28 cellular contexts compared by ENCODE assay signal in genomic region chr6:20269147-20269546, GRCh38.
"Had no signal": no experiment of that assay in that cellular context is flagged by ENCODE, and none has a peak within 500 bp of the region (broad histone marks: within the 10 kb centered on the region; RNA-seq: fewer than 3 reads in every experiment).

No MANE protein-coding gene starts in this region.

- H3K27me3 ChIP-seq: stomach, suprapubic skin, testis, thyroid gland, tibial artery, tibial nerve, transverse colon, upper lobe of left lung, upper lobe of right lung, uterus, vagina had no signal

- DNase-seq: stimulated activated CD4-positive, alpha-beta T cell treated with anti-CD3 and anti-CD28 coated beads, Interleukin-2, amount 100 ng/mL, for 48 hours; stimulated activated CD4-positive, alpha-beta T cell treated with anti-CD3 and anti-CD28 coated beads, Interleukin-4, amount 100 ng/mL, for 1 hour; stimulated activated CD4-positive, alpha-beta T cell treated with anti-CD3 and anti-CD28 coated beads, Interleukin-4, amount 100 ng/mL, for 24 hours; stimulated activated CD4-positive, alpha-beta T cell treated with anti-CD3 and anti-CD28 coated beads, Interleukin-4, amount 100 ng/mL, for 4 hours; stimulated activated CD8-positive, alpha-beta memory T cell treated with anti-CD3 and anti-CD28 coated beads, Interleukin-4, amount 100 ng/mL, for 48 hours; stimulated activated naive B cell treated with anti-CD40 and anti-IgM and Interleukin-4, amounts not matched to agents 10 μg/mL and 1 μg/mL and 100 μg/mL, for 72 hours; stimulated activated naive CD4-positive, alpha-beta T cell; stimulated activated naive CD4-positive, alpha-beta T cell treated with Interleukin-2 at 50 U/mL for 16 hours; stimulated activated naive CD8-positive, alpha-beta T cell treated with anti-CD3 and anti-CD28 coated beads, Interleukin-15, amount 100 ng/mL, for 72 hours; stimulated activated naive CD8-positive, alpha-beta T cell treated with anti-CD3 and anti-CD28 coated beads, Interleukin-15, Interleukin-2, amounts not matched to agents 100 U/mL and 50 U/mL, for 24 hours; stomach; substantia nigra; testis; thyroid gland; tibial artery; transverse colon; trophoblast cell; upper lobe of left lung; upper lobe of right lung; uterus had no signal

- H3K27ac Mint-ChIP-seq: stimulated activated effector memory CD8-positive, alpha-beta T cell treated with anti-CD3 and anti-CD28 coated beads, Interleukin-12 subunit alpha, Interleukin-12 subunit beta, amount 100 ng/mL, for 72 hours; stimulated activated memory B cell treated with anti-CD40 and anti-IgM and Interleukin-4, amounts not matched to agents 10 μg/mL and 1 μg/mL and 100 μg/mL, for 72 hours; stimulated activated naive B cell treated with anti-CD40 and anti-IgM and Interleukin-4, amounts not matched to agents 10 μg/mL and 1 μg/mL and 100 μg/mL, for 72 hours; stimulated activated naive CD8-positive, alpha-beta T cell treated with anti-CD3 and anti-CD28 coated beads, Interleukin-15, amount 100 ng/mL, for 72 hours; stimulated activated naive CD8-positive, alpha-beta T cell treated with anti-CD3 and anti-CD28 coated beads, Interleukin-15, Interleukin-2, amounts not matched to agents 100 ng/mL and 50 ng/mL, for 24 hours; type B pancreatic cell had no signal

- H3K27ac ChIP-seq: stomach, suprapubic skin, testis, thoracic aorta, thyroid gland, tibial artery, tibial nerve, transverse colon, upper lobe of left lung, upper lobe of right lung, uterus, vagina had no signal

- H3K27me3 Mint-ChIP-seq: stimulated activated naive B cell treated with anti-CD40 and anti-IgM and Interleukin-4, amounts not matched to agents 10 μg/mL and 1 μg/mL and 100 μg/mL, for 72 hours; stimulated activated naive CD8-positive, alpha-beta T cell treated with anti-CD3 and anti-CD28 coated beads, Interleukin-15, Interleukin-2, amounts not matched to agents 100 ng/mL and 50 ng/mL, for 24 hours had no signal

- H3K4me3 Mint-ChIP-seq: stimulated activated effector memory CD8-positive, alpha-beta T cell treated with anti-CD3 and anti-CD28 coated beads, Interleukin-12 subunit alpha, Interleukin-12 subunit beta, amount 100 ng/mL, for 72 hours; stimulated activated memory B cell treated with anti-CD40 and anti-IgM and Interleukin-4, amounts not matched to agents 10 μg/mL and 1 μg/mL and 100 μg/mL, for 72 hours; stimulated activated naive B cell treated with anti-CD40 and anti-IgM and Interleukin-4, amounts not matched to agents 10 μg/mL and 1 μg/mL and 100 μg/mL, for 72 hours; stimulated activated naive CD8-positive, alpha-beta T cell treated with anti-CD3 and anti-CD28 coated beads, Interleukin-15, amount 100 ng/mL, for 72 hours; stimulated activated naive CD8-positive, alpha-beta T cell treated with anti-CD3 and anti-CD28 coated beads, Interleukin-15, Interleukin-2, amounts not matched to agents 100 ng/mL and 50 ng/mL, for 24 hours; type B pancreatic cell had no signal

- H3K4me1 ChIP-seq: suprapubic skin, testis, thyroid gland, tibial nerve, upper lobe of left lung, upper lobe of right lung, uterus, vagina had no signal

- H3K36me3 Mint-ChIP-seq: stimulated activated effector memory CD8-positive, alpha-beta T cell treated with anti-CD3 and anti-CD28 coated beads, Interleukin-12 subunit alpha, Interleukin-12 subunit beta, amount 100 ng/mL, for 72 hours; stimulated activated memory B cell treated with anti-CD40 and anti-IgM and Interleukin-4, amounts not matched to agents 10 μg/mL and 1 μg/mL and 100 μg/mL, for 72 hours; stimulated activated naive B cell treated with anti-CD40 and anti-IgM and Interleukin-4, amounts not matched to agents 10 μg/mL and 1 μg/mL and 100 μg/mL, for 72 hours; type B pancreatic cell had no signal

- H3K9me3 Mint-ChIP-seq: stimulated activated effector memory CD8-positive, alpha-beta T cell treated with anti-CD3 and anti-CD28 coated beads, Interleukin-12 subunit alpha, Interleukin-12 subunit beta, amount 100 ng/mL, for 72 hours; stimulated activated memory B cell treated with anti-CD40 and anti-IgM and Interleukin-4, amounts not matched to agents 10 μg/mL and 1 μg/mL and 100 μg/mL, for 72 hours; stimulated activated naive B cell treated with anti-CD40 and anti-IgM and Interleukin-4, amounts not matched to agents 10 μg/mL and 1 μg/mL and 100 μg/mL, for 72 hours; stimulated activated naive CD8-positive, alpha-beta T cell treated with anti-CD3 and anti-CD28 coated beads, Interleukin-15, amount 100 ng/mL, for 72 hours; stimulated activated naive CD8-positive, alpha-beta T cell treated with anti-CD3 and anti-CD28 coated beads, Interleukin-15, Interleukin-2, amounts not matched to agents 100 ng/mL and 50 ng/mL, for 24 hours had no signal

- ATAC-seq: stimulated activated effector memory CD8-positive, alpha-beta T cell treated with anti-CD3 and anti-CD28 coated beads, Interleukin-12 subunit alpha, Interleukin-12 subunit beta, amount 100 ng/mL, for 72 hours; stimulated activated memory B cell treated with anti-CD40 and anti-IgM and Interleukin-4, amounts not matched to agents 10 μg/mL and 1 μg/mL and 100 μg/mL, for 72 hours; stimulated activated naive B cell treated with anti-CD40 and anti-IgM and Interleukin-4, amounts not matched to agents 10 μg/mL and 1 μg/mL and 100 μg/mL, for 72 hours; stimulated activated naive CD8-positive, alpha-beta T cell treated with anti-CD3 and anti-CD28 coated beads, Interleukin-15, amount 100 ng/mL, for 72 hours; stimulated activated naive CD8-positive, alpha-beta T cell treated with anti-CD3 and anti-CD28 coated beads, Interleukin-15, Interleukin-2, amounts not matched to agents 100 U/mL and 50 U/mL, for 24 hours; upper lobe of right lung had no signal

- H3K9me3 ChIP-seq: stomach, suprapubic skin, testis, thoracic aorta, thyroid gland, tibial artery, tibial nerve, transverse colon, upper lobe of left lung, upper lobe of right lung, uterus, vagina had no signal

- H3K36me3 ChIP-seq: stomach, suprapubic skin, thoracic aorta, thyroid gland, tibial artery, tibial nerve, transverse colon, upper lobe of left lung, upper lobe of right lung, uterus, vagina had no signal

- H3K4me3 ChIP-seq: stomach, suprapubic skin, testis, thoracic aorta, thyroid gland, tibial artery, tibial nerve, transverse colon, upper lobe of left lung, upper lobe of right lung, uterus, vagina had no signal
